ENCODE assay signal across 8 cellular contexts in the genomic region with DNA sequence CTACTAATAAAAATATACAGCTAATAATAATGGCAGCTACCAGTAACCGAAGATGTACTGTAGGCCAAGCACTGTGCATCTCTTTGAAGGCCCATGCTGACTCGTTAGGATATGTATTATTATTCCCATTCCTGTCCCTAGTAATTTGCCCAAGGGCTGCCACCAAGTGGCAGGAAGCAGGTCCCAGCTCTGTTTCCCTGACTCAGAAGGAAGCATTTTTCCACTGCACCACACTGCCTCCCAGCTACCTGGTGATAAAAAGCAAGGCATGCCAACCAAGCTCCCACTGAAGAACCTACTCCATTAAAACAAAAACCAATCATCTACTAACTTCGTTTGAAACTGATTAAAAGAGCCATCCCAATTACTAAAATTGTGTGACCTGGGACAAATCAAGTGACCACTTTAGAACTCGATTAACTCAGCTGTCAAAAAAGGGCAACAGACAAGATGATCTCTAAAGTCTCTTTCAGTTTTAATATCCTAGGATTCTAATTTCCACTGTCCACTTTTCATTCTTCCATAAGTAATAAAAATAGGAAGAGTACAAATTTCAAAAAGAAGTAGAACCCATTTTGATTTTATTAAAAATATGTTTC. TPM values are rescaled to one million over a fixed set of nuclear protein-coding genes. Genes with fewer than 3 reads are reported as not detected.
DNase-seq lines count a peak whose midpoint lies in the region; ATAC-seq, FAIRE-seq and TF ChIP-seq lines count a peak whose summit lies in the region.

No MANE protein-coding gene starts in this region.

- no peak for DNase-seq in GM18507 (ENCODE audit: extremely low spot score, insufficient read length, low read depth)
- peak; percentile 34 for DNase-seq in NCI-H2196 treated with DMSO at 0.1 percent for 48 hours (lab: John Stamatoyannopoulos, UW; ENCODE audit: unreplicated experiment)
- peak; percentile 73 for DNase-seq in astrocyte of the spinal cord (ENCODE audit: low read depth, low spot score)
- peak; percentile 59 for DNase-seq in inferior parietal cortex (ENCODE audit: extremely low spot score)
- peak; percentile 68 for DNase-seq in transverse colon
- DNase-seq in stimulated activated naive CD8-positive, alpha-beta T cell treated with anti-CD3 and anti-CD28 coated beads, Interleukin-15, Interleukin-2, amounts not matched to agents 100 U/mL and 50 U/mL, for 24 hours, result no peak

- TF ChIP-seq EP300 in transverse colon (IDR thresholded peaks at IDR 0.05; ENCODE audit: low read depth), result no peak

- H3K4me3 ChIP-seq in astrocyte of the spinal cord (ENCODE audit: low read depth, low read length) (no peak overlapping the region), transverse colon (no peak overlapping the region)

- WGBS in transverse colon (ENCODE audit: low coverage in 1 of 2), 2 donors, result 29 to 38% methylated on average over 3 to 4 of the region's 4 CpGs

- no peaks in the 10 kb centered on the region for H3K9me3 ChIP-seq in transverse colon

- intact Hi-C loops in transverse colon (cut with DNase I; ENCODE audit: low total_unique reads), result no loop called here

- H3K27ac ChIP-seq in 22Rv1 (no peak overlapping the region), transverse colon (no peak overlapping the region)

- ATAC-seq in stimulated activated naive CD8-positive, alpha-beta T cell treated with anti-CD3 and anti-CD28 coated beads, Interleukin-15, Interleukin-2, amounts not matched to agents 100 U/mL and 50 U/mL, for 24 hours, result no peak
- no peak for ATAC-seq in HG03521 (IDR thresholded peaks at IDR 0.05; ENCODE audit: unreplicated experiment)

- H3K36me3 ChIP-seq in transverse colon, result no peaks in the 10 kb centered on the region

- H3K4me1 ChIP-seq in transverse colon, result no peaks in the 10 kb centered on the region

- no peaks in the 10 kb centered on the region for H3K27me3 ChIP-seq in transverse colon

- in situ Hi-C loops in astrocyte of the spinal cord (cut with HindIII; ENCODE audit: low sequenced_read_pairs) (no loop called here), transverse colon (cut with MboI; ENCODE audit: low pct_ligation_motif_present in 1 of 4, low pct_unique_long_range_greater_than_20kb in 1 of 4, low sequenced_read_pairs in 3 of 4) (loop anchor here in 3 of 4 donors (5.0 to 25.0 kb wide), 5 partner anchors 197 to 935 kb away; no protein-coding TSS in a partner anchor)

- TF ChIP-seq POLR2A in transverse colon (IDR thresholded peaks at IDR 0.05), result no peak

- TF ChIP-seq CTCF in 22Rv1 (IDR thresholded peaks at IDR 0.05), result peak; percentile 89
- TF ChIP-seq CTCF in astrocyte of the spinal cord (IDR thresholded peaks at IDR 0.05; ENCODE audit: low read depth, low read length), result peak; percentile 71
- TF ChIP-seq CTCF in transverse colon (IDR thresholded peaks at IDR 0.05), result peak; percentile 39 to 88 (median 56)

- peak; percentile 45 for FAIRE-seq in GM18507 (lab: Jason Lieb, UNC)

RNA-seq across cellular contexts. Expression of a gene that starts 24.3 kb away (rescaled TPM):
- total RNA-seq in transverse colon, result 10 to 100 TPM in 2 of 4 donors, 1 to 10 TPM in 2; 5.8 to 21.0 (median 14.7) TPM

Comparison
In these comparisons a context has a peak if more than half of its experiments do, and no peak if none do; other contexts are left out.
1. DNase-seq: peak in NCI-H2196 treated with DMSO at 0.1 percent for 48 hours (single experiment), astrocyte of the spinal cord (single experiment), inferior parietal cortex (single experiment) and transverse colon (single experiment); none in GM18507 (single experiment) and stimulated activated naive CD8-positive, alpha-beta T cell treated with anti-CD3 and anti-CD28 coated beads, Interleukin-15, Interleukin-2, amounts not matched to agents 100 U/mL and 50 U/mL, for 24 hours (single experiment).
2. Peak in every context shown above with its lines, with median percentiles within 50 percentile points of each other: CTCF ChIP-seq.